In genomic region chr19:37655689-37656491, GRCh38 we compare ENCODE assay signal across 1 cellular context.
TF ChIP-seq lines count a peak whose summit lies in the region.

No MANE protein-coding gene starts in this region.

TF ChIP-seq in K562, 482 proteins besides CTCF, POLR2A, EP300 and RAD21 (continued from another document and continues in another):
- TF ChIP-seq MLX (CRISPR knock-in tag; conservative IDR thresholded peaks at IDR 0.05) (0 out of 4 replicates have a peak, but pooled peaks of 1 of the 2 experiments have one; percentile 79), ZBTB26 (CRISPR knock-in tag; IDR thresholded peaks at IDR 0.05) (no peak), RBFOX2 (IDR thresholded peaks at IDR 0.05; ENCODE audit: low read depth, low read length) (peak; percentile 62), ZNF79 (CRISPR knock-in tag; IDR thresholded peaks at IDR 0.05; ENCODE audit: low read depth) (no peak), MAFK (IDR thresholded peaks at IDR 0.05; ENCODE audit: low read length) (no peak), CTBP1 (IDR thresholded peaks at IDR 0.05; ENCODE audit: borderline replicate concordance) (peak; percentile 95), JUN (IDR thresholded peaks at IDR 0.05; ENCODE audit: borderline replicate concordance, low read depth, low read length) (peak; percentile 38; the same call in 1 of the 2 replicates), JUN (CRISPR knock-in tag; IDR thresholded peaks at IDR 0.05; ENCODE audit: borderline replicate concordance) (no peak), FOXK1 (CRISPR knock-in tag; IDR thresholded peaks at IDR 0.05; ENCODE audit: borderline replicate concordance) (no peak), PKNOX1 (IDR thresholded peaks at IDR 0.05) (peak; percentile 96), ATF1 (CRISPR knock-in tag; IDR thresholded peaks at IDR 0.05) (no peak), ATF1 (tag; IDR thresholded peaks at IDR 0.05) (peak; percentile 87), HDAC1 (IDR thresholded peaks at IDR 0.05) (peak in 1 of 2 experiments; percentile 79; a peak in 2 of 4 replicates), RCOR1 (IDR thresholded peaks at IDR 0.05; ENCODE audit: borderline replicate concordance in 1 of 2, low read depth in 2 of 2, low read length in 2 of 2) (peak in 1 of 2 experiments; percentile 15; a peak in 1 of 4 replicates), USF2 (CRISPR knock-in tag; IDR thresholded peaks at IDR 0.05) (peak; percentile 57), E2F6 (IDR thresholded peaks at IDR 0.05; ENCODE audit: borderline replicate concordance in 1 of 2, extremely low read depth in 1 of 2, insufficient read depth in 1 of 2, insufficient read length in 1 of 2, low read depth in 1 of 2, low read length in 1 of 2, poor library complexity in 1 of 2, severe bottlenecking in 1 of 2) (peak; percentile 77 to 83), BHLHE40 (IDR thresholded peaks at IDR 0.05; ENCODE audit: low read length) (peak; percentile 93), JUND (IDR thresholded peaks at IDR 0.05; ENCODE audit: borderline replicate concordance, low read depth, low read length) (no peak), JUND (tag; IDR thresholded peaks at IDR 0.05; ENCODE audit: borderline replicate concordance, low read depth, low read length) (peak; percentile 29; the same call in 1 of the 3 replicates), FOXJ3 (CRISPR knock-in tag; IDR thresholded peaks at IDR 0.05) (no peak), NR2C1 (IDR thresholded peaks at IDR 0.05) (no peak), NR2C1 (tag; IDR thresholded peaks at IDR 0.05) (peak; percentile 53), ZBTB2 (IDR thresholded peaks at IDR 0.05) (peak; percentile 55; the same call in 1 of the 2 replicates), PPARD (CRISPR knock-in tag; IDR thresholded peaks at IDR 0.05) (no peak), RERE (CRISPR knock-in tag; IDR thresholded peaks at IDR 0.05; ENCODE audit: borderline replicate concordance) (no peak), MTF1 (CRISPR knock-in tag; IDR thresholded peaks at IDR 0.05; ENCODE audit: borderline replicate concordance) (no peak), EGR1 (conservative IDR thresholded peaks at IDR 0.05) (peak; percentile 91), PHF20 (IDR thresholded peaks at IDR 0.05; ENCODE audit: partially characterized antibody) (peak; percentile 50), DMBX1 (CRISPR knock-in tag; IDR thresholded peaks at IDR 0.05; ENCODE audit: borderline replicate concordance) (no peak), ELF2 (CRISPR knock-in tag; IDR thresholded peaks at IDR 0.05) (no peak), FOXM1 (IDR thresholded peaks at IDR 0.05; ENCODE audit: low read depth) (peak; percentile 42; the same call in 1 of the 2 replicates), FOXM1 (CRISPR knock-in tag; IDR thresholded peaks at IDR 0.05; ENCODE audit: low read depth) (no peak), L3MBTL2 (IDR thresholded peaks at IDR 0.05) (peak; percentile 90), EP400 (IDR thresholded peaks at IDR 0.05) (peak; percentile 67; the same call in 1 of the 2 replicates), SUPT5H (IDR thresholded peaks at IDR 0.05) (no peak), MGA (IDR thresholded peaks at IDR 0.05) (peak; percentile 88), PTBP1 (IDR thresholded peaks at IDR 0.05; ENCODE audit: low read depth, low read length) (no peak), MCM3 (IDR thresholded peaks at IDR 0.05) (no peak)
